ENCODE assay signal across 18 cellular contexts in the genomic region with DNA sequence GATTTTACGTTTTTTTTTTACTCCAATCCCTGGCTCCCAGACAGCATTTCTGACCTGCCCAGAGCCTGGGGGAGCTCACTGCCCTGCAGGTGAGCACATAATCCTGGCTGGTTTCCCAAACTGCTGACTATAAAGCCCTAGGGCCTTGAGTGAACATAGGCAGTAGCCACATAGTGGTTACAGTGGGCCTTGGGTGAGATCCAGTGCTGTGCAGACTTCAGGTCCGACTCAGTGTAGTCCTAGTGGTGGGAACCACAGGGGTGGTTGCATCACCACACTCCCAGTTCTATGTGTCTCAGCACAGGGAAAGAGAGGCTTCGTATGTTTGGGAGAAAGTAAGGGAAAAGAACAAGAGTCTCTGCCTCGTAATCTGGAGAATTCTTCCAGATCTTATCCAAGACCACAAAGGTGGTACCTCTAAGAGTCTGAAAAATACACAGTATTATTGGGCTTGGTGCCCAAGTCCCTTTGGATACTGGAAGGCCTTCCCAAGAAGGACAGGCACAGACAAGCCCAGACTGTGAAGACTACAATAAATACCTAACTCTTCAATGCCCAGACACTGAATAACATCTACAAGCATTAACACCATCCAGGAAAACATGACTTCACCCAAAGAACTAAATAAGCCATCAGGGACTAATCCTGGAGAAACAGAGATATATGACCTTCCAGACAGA.
DNase-seq lines count a peak whose midpoint lies in the region; ATAC-seq, FAIRE-seq and TF ChIP-seq lines count a peak whose summit lies in the region.
"Had no signal": no experiment of that assay in that cellular context is flagged by ENCODE, and none has a peak within 500 bp of the region (broad histone marks: within the 10 kb centered on the region; RNA-seq: fewer than 3 reads in every experiment).

No MANE protein-coding gene starts in this region.

- ATAC-seq in HG02610 (IDR thresholded peaks at IDR 0.05; ENCODE audit: unreplicated experiment), result no peak
- ATAC-seq: left lung had no signal

- H3K27me3 Mint-ChIP-seq in neural crest cell (ENCODE audit: low read depth), result no peaks in the 10 kb centered on the region
- H3K27me3 Mint-ChIP-seq: brain had no signal

- DNase-seq in H54 (ENCODE audit: insufficient read length, low spot score), result no peak
- peak; percentile 77 for DNase-seq in RPMI7951 (ENCODE audit: low read depth)
- DNase-seq in cardiac fibroblast (ENCODE audit: low read depth in 2 of 2), result peak; percentile 34 to 84
- no peak for DNase-seq in neural crest cell (ENCODE audit: low read depth, low spot score)
- no peak for DNase-seq in stimulated activated CD8-positive, alpha-beta memory T cell treated with anti-CD3 and anti-CD28 coated beads, Interleukin-4, amount 100 ng/mL, for 48 hours
- DNase-seq in UCSD-AML1 (lab: John Stamatoyannopoulos, UW; ENCODE audit: unreplicated experiment), result no peak
- DNase-seq: activated CD4-positive, alpha-beta T cell treated with anti-CD3 and anti-CD28 coated beads, Interleukin-2, amount 10 ng/mL, durations not matched to agents 7 days and 5 days; activated naive CD4-positive, alpha-beta T cell treated with anti-CD3 and anti-CD28 coated beads for 36 hours; AML-193; effector CD4-positive, alpha-beta T cell; left lung; NCI-H1436 treated with DMSO at 0.1 percent for 48 hours; NCI-H345 had no signal

- TF ChIP-seq CTCF in cardiac fibroblast (IDR thresholded peaks at IDR 0.05; ENCODE audit: low read depth, low read length) (no peak), neural crest cell (conservative IDR thresholded peaks at IDR 0.05) (no peak)

- H3K4me3 Mint-ChIP-seq in neural crest cell, result no peak overlapping the region
- H3K4me3 Mint-ChIP-seq: activated CD4-positive, alpha-beta T cell treated with anti-CD3 and anti-CD28 coated beads, Interleukin-2, amount 10 ng/mL, durations not matched to agents 7 days and 5 days; activated naive CD4-positive, alpha-beta T cell treated with anti-CD3 and anti-CD28 coated beads for 36 hours; brain had no signal

- peaks cover 4% of the 10 kb centered on the region for H3K36me3 Mint-ChIP-seq in neural crest cell (ENCODE audit: low read depth)

- no peak overlapping the region for H3K4me3 ChIP-seq in cardiac fibroblast (replicated peaks in 1 of 2; ENCODE audit: low read depth in 2 of 2, low read length in 2 of 2)
- H3K4me3 ChIP-seq: left lung, skin epidermis, thoracic aorta had no signal

- peaks cover 11% of the 10 kb centered on the region for H3K9me3 Mint-ChIP-seq in neural crest cell
- H3K9me3 Mint-ChIP-seq: activated CD4-positive, alpha-beta T cell treated with anti-CD3 and anti-CD28 coated beads, Interleukin-2, amount 10 ng/mL, durations not matched to agents 7 days and 5 days; activated naive CD4-positive, alpha-beta T cell treated with anti-CD3 and anti-CD28 coated beads for 36 hours had no signal

- no peak for TF ChIP-seq POLR2A in H54 (IDR thresholded peaks at IDR 0.05; ENCODE audit: low read depth, low read length)

- peaks cover 5% of the 10 kb centered on the region for H3K4me1 Mint-ChIP-seq in neural crest cell
- H3K4me1 Mint-ChIP-seq: brain had no signal

- FAIRE-seq in H54 (lab: Jason Lieb, UNC), result peak; percentile 62
- FAIRE-seq: D721Med had no signal

- peak overlapping the region; percentile 30 for H3K27ac Mint-ChIP-seq in neural crest cell (ENCODE audit: unreplicated experiment)
- H3K27ac Mint-ChIP-seq: activated CD4-positive, alpha-beta T cell treated with anti-CD3 and anti-CD28 coated beads, Interleukin-2, amount 10 ng/mL, durations not matched to agents 7 days and 5 days; activated naive CD4-positive, alpha-beta T cell treated with anti-CD3 and anti-CD28 coated beads for 36 hours; brain had no signal

Comparison
In these comparisons a context has a peak if more than half of its experiments do, and no peak if none do; other contexts are left out.
1. DNase-seq: peak in RPMI7951 (single experiment) and cardiac fibroblast (2 of 2); none in H54 (single experiment), neural crest cell (single experiment), stimulated activated CD8-positive, alpha-beta memory T cell treated with anti-CD3 and anti-CD28 coated beads, Interleukin-4, amount 100 ng/mL, for 48 hours (single experiment) and UCSD-AML1 (single experiment).